8 cellular contexts compared by ENCODE assay signal in the genomic region with DNA sequence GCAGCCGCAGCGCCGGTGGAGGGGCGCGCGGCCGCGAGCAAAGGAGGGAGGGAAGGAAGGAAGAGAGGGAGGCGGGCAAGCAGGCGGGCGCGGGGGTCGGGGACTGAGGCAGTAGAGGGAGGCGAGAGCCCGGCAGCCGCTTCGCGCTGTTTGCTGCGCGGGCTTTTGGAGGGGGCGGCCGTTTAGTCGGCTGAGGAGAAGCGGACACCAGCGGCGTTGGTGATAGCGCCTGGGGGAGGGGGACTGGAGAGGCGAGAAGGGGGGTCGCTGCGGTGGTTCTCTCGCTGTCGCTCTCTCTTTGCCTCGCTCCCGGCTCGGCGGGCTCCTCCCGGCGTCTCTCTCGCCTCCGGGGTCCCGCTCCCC. TPM values are rescaled to one million over a fixed set of nuclear protein-coding genes. Genes with fewer than 3 reads are reported as not detected.
DNase-seq lines count a peak whose midpoint lies in the region; ATAC-seq and TF ChIP-seq lines count a peak whose summit lies in the region.

Gene HS2ST1 (plus strand): TSS at position 1 of the 363 bp plus-strand sequence.

- peaks cover 0 to 14% of the 10 kb centered on the region in 2 donors for H3K4me1 ChIP-seq in breast epithelium

- no peak for DNase-seq in activated naive CD4-positive, alpha-beta T cell treated with anti-CD3 and anti-CD28 coated beads for 36 hours
- DNase-seq in activated naive CD4-positive, alpha-beta T cell treated with Interleukin-2 at 50 U/mL for 16 hours: no peak
- no peak for DNase-seq in breast epithelium (ENCODE audit: low spot score in 2 of 2)
- no peak for DNase-seq in lung microvascular endothelial cell (ENCODE audit: low read depth in 2 of 2)
- no peak for DNase-seq in ureter (ENCODE audit: low spot score)
- DNase-seq in SHP77 (lab: John Stamatoyannopoulos, UW): no peak
- no peak for DNase-seq in GM13977 (ENCODE audit: low spot score)

- peak within 1 kb of the TSS; percentile 93 to 95 for H3K27ac ChIP-seq in breast epithelium

- ATAC-seq in GM19463 (IDR thresholded peaks at IDR 0.05; ENCODE audit: unreplicated experiment): no peak

- no peaks in the 10 kb centered on the region for H3K9me3 Mint-ChIP-seq in activated naive CD4-positive, alpha-beta T cell treated with anti-CD3 and anti-CD28 coated beads for 36 hours

- H3K4me1 Mint-ChIP-seq in activated naive CD4-positive, alpha-beta T cell treated with anti-CD3 and anti-CD28 coated beads for 36 hours (ENCODE audit: low read depth): peaks cover 41% of the 10 kb centered on the region

- no peaks in the 10 kb centered on the region for H3K9me3 ChIP-seq in breast epithelium

- no peak for TF ChIP-seq POLR2A in breast epithelium (IDR thresholded peaks at IDR 0.05)

- CTCF ChIA-PET in activated naive CD4-positive, alpha-beta T cell treated with anti-CD3 and anti-CD28 coated beads for 36 hours (lab: Charles Lee): interaction anchor here (1.1 to 2.2 kb wide), 7 partner anchors 10 to 414 kb away, joined by 3 to 9 read pairs (median 4); partner anchors contain the start of gene SH3GLB1

- intact Hi-C loops in activated naive CD4-positive, alpha-beta T cell treated with anti-CD3 and anti-CD28 coated beads for 36 hours (cut with micrococcal nuclease): loop anchor here (1.0 to 2.0 kb wide), 12 partner anchors 28 to 1977 kb away; partner anchors contain the start of genes BCL10, GTF2B, ODF2L and PKN2
- intact Hi-C loops in breast epithelium (cut with DNase I; ENCODE audit: low total_unique reads): no loop called here

- peaks cover 13% of the 10 kb centered on the region for H3K36me3 Mint-ChIP-seq in activated naive CD4-positive, alpha-beta T cell treated with anti-CD3 and anti-CD28 coated beads for 36 hours (ENCODE audit: low read depth)

- no peak within 1 kb of the TSS for H3K4me3 Mint-ChIP-seq in activated naive CD4-positive, alpha-beta T cell treated with anti-CD3 and anti-CD28 coated beads for 36 hours

- no peak for TF ChIP-seq CTCF in breast epithelium (IDR thresholded peaks at IDR 0.05)
- no peak for TF ChIP-seq CTCF in GM13977 (IDR thresholded peaks at IDR 0.05; ENCODE audit: extremely low read depth, insufficient read depth, missing control alignments)

- H3K27ac Mint-ChIP-seq in activated naive CD4-positive, alpha-beta T cell treated with anti-CD3 and anti-CD28 coated beads for 36 hours: no peak within 1 kb of the TSS

- in situ Hi-C loops in GM13977 (cut with MboI; ENCODE audit: low pct_unique_long_range_greater_than_20kb, low sequenced_read_pairs, unreplicated experiment): no loop called here

- no peaks in the 10 kb centered on the region for H3K27me3 ChIP-seq in breast epithelium

- H3K27me3 Mint-ChIP-seq in activated naive CD4-positive, alpha-beta T cell treated with anti-CD3 and anti-CD28 coated beads for 36 hours (ENCODE audit: low read depth): no peaks in the 10 kb centered on the region

- no peaks in the 10 kb centered on the region for H3K36me3 ChIP-seq in breast epithelium

- peak within 1 kb of the TSS; percentile 88 to 97 (median 91) for H3K4me3 ChIP-seq in breast epithelium

RNA-seq across cellular contexts. Expression of gene HS2ST1, which starts in this region (rescaled TPM):
- 10 to 100 TPM; 11.3 to 15.5 TPM for total RNA-seq in activated naive CD4-positive, alpha-beta T cell treated with anti-CD3 and anti-CD28 coated beads for 36 hours
- total RNA-seq in breast epithelium (10 to 100 TPM; 17.7 to 18.0 (median 17.8) TPM), lung microvascular endothelial cell (11.9 and 14.4 TPM in 2 replicates), ureter (25.6 TPM)
